ENCODE assay signal across 1 cellular context in genomic region chr12:54364413-54364812, GRCh38.
TF ChIP-seq lines count a peak whose summit lies in the region.

Gene GPR84, minus strand, starts transcription at chr12:54364486. Its CDS starts 635 bp downstream, at chr12:54363851.

TF ChIP-seq in GM12878, 131 proteins besides CTCF, POLR2A, EP300 and RAD21 (continued from another document):
- TF ChIP-seq CUX1 (IDR thresholded peaks at IDR 0.05; ENCODE audit: insufficient replicate concordance, low read depth, low read length): no peak
- no peak for TF ChIP-seq WRNIP1 (IDR thresholded peaks at IDR 0.05; ENCODE audit: borderline replicate concordance, low read depth, low read length)
- no peak for TF ChIP-seq BACH1 (IDR thresholded peaks at IDR 0.05; ENCODE audit: borderline replicate concordance)
- no peak for TF ChIP-seq ATF3 (IDR thresholded peaks at IDR 0.05; ENCODE audit: borderline replicate concordance, extremely low read depth, low read depth, low read length)
- 0 out of 2 replicates have a peak, but pooled peaks have one; percentile 39 for TF ChIP-seq MTA3 (IDR thresholded peaks at IDR 0.05; ENCODE audit: borderline replicate concordance, low read length)
- TF ChIP-seq E4F1 (IDR thresholded peaks at IDR 0.05; ENCODE audit: borderline replicate concordance, partially characterized antibody): no peak
- TF ChIP-seq BCL3 (IDR thresholded peaks at IDR 0.05; ENCODE audit: borderline replicate concordance, insufficient read depth, low read depth, low read length, poor library complexity, severe bottlenecking): no peak
- no peak for TF ChIP-seq PML (IDR thresholded peaks at IDR 0.05; ENCODE audit: low read length)
- no peak for TF ChIP-seq HDAC2 (IDR thresholded peaks at IDR 0.05)
- TF ChIP-seq SPI1 (IDR thresholded peaks at IDR 0.05; ENCODE audit: borderline replicate concordance, insufficient read depth, low read depth, low read length): peak; percentile 9; the same call in 1 of the 2 replicates
- TF ChIP-seq SREBF1 (IDR thresholded peaks at IDR 0.05; ENCODE audit: low read length): no peak
- TF ChIP-seq FOS (IDR thresholded peaks at IDR 0.05; ENCODE audit: borderline replicate concordance, extremely low read depth, insufficient read length): no peak
- TF ChIP-seq RB1 (IDR thresholded peaks at IDR 0.05; ENCODE audit: borderline replicate concordance): no peak
- peak; percentile 63 to 80 for TF ChIP-seq IKZF2 (IDR thresholded peaks at IDR 0.05)
- no peak for TF ChIP-seq CEBPB (IDR thresholded peaks at IDR 0.05; ENCODE audit: borderline replicate concordance in 1 of 2, low read depth in 2 of 2, low read length in 2 of 2)
- peak; percentile 73 for TF ChIP-seq RUNX3 (IDR thresholded peaks at IDR 0.05; ENCODE audit: low read length)
- TF ChIP-seq TAF1 (IDR thresholded peaks at IDR 0.05; ENCODE audit: borderline replicate concordance, low read depth, low read length): 0 out of 2 replicates have a peak, but pooled peaks have one; percentile 28
- peak; percentile 80 for TF ChIP-seq EED (IDR thresholded peaks at IDR 0.05; ENCODE audit: low read depth)
- no peak for TF ChIP-seq ZZZ3 (IDR thresholded peaks at IDR 0.05; ENCODE audit: control insufficient read depth, insufficient read length, low read depth)
- no peak for TF ChIP-seq RFX5 (IDR thresholded peaks at IDR 0.05; ENCODE audit: low read depth, low read length)
- TF ChIP-seq NFIC (IDR thresholded peaks at IDR 0.05; ENCODE audit: low read depth, low read length): peak; percentile 46; the same call in 1 of the 2 replicates
- no peak for TF ChIP-seq NBN (IDR thresholded peaks at IDR 0.05)
- TF ChIP-seq RELB (IDR thresholded peaks at IDR 0.05; ENCODE audit: low read depth): 0 out of 2 replicates have a peak, but pooled peaks have one; percentile 27
- TF ChIP-seq IKZF1 (conservative IDR thresholded peaks at IDR 0.05): peak; percentile 45; the same call in 1 of the 2 replicates
- TF ChIP-seq EGR1 (IDR thresholded peaks at IDR 0.05; ENCODE audit: borderline replicate concordance in 1 of 2, low read depth in 2 of 2, low read length in 2 of 2): 0 out of 3 replicates have a peak, but pooled peaks of 1 of the 2 experiments have one; percentile 15
- TF ChIP-seq ETV6 (conservative IDR thresholded peaks at IDR 0.05 in 1 of 2, IDR thresholded peaks at IDR 0.05 in 1 of 2; ENCODE audit: borderline replicate concordance in 1 of 2, low read depth in 1 of 2): peak in 1 of 2 experiments; percentile 68; a peak in 1 of 4 replicates
- TF ChIP-seq MYB (IDR thresholded peaks at IDR 0.05; ENCODE audit: borderline replicate concordance, low read depth, low read length): no peak
